1 cellular context compared by ENCODE assay signal in genomic region chr5:176700239-176700847, GRCh38.
TF ChIP-seq lines count a peak whose summit lies in the region.

No MANE protein-coding gene starts in this region.

TF ChIP-seq in GM23338, 12 proteins besides CTCF, POLR2A, EP300 and RAD21 (continued from another document):
- TF ChIP-seq ZNF462 (CRISPR knock-in tag; IDR thresholded peaks at IDR 0.05) (no peak), EZH2 (IDR thresholded peaks at IDR 0.05; ENCODE audit: low read depth, unreplicated experiment) (no peak), ZNF331 (CRISPR knock-in tag; IDR thresholded peaks at IDR 0.05; ENCODE audit: low read depth) (no peak), JUNB (IDR thresholded peaks at IDR 0.05; ENCODE audit: unreplicated experiment) (no peak), STAT1 (IDR thresholded peaks at IDR 0.05; ENCODE audit: unreplicated experiment) (no peak), CREB1 (CRISPR knock-in tag; IDR thresholded peaks at IDR 0.05; ENCODE audit: low read depth) (no peak), ZNF114 (CRISPR knock-in tag; IDR thresholded peaks at IDR 0.05) (no peak), POLR2AphosphoS5 (IDR thresholded peaks at IDR 0.05; ENCODE audit: low read depth) (no peak), ETS1 (IDR thresholded peaks at IDR 0.05) (no peak), NANOG (IDR thresholded peaks at IDR 0.05; ENCODE audit: borderline replicate concordance) (no peak)
